In genomic region chr19:10106100-10106936, GRCh38 we compare ENCODE assay signal across 8 cellular contexts. TPM values are rescaled to one million over a fixed set of nuclear protein-coding genes. Genes with fewer than 3 reads are reported as not detected.
DNase-seq lines count a peak whose midpoint lies in the region; ATAC-seq and TF ChIP-seq lines count a peak whose summit lies in the region.

PPAN (plus strand) TSS chr19:10106362; CDS start chr19:10106395, 33 bp downstream.

- H3K27me3 Mint-ChIP-seq in brain, result peaks cover 4% of the 10 kb centered on the region

- peaks cover 28% of the 10 kb centered on the region for H3K4me1 Mint-ChIP-seq in brain

- peaks cover 37% of the 10 kb centered on the region for H3K36me3 Mint-ChIP-seq in brain

- DNase-seq in 8988T (peak; percentile 96), NCI-H2171 (lab: John Stamatoyannopoulos, UW) (peak; percentile 99), UCSD-AML1 (lab: John Stamatoyannopoulos, UW; ENCODE audit: unreplicated experiment) (peak; percentile 98), iPS DF 6.9 (ENCODE audit: low read depth, low spot score) (peak; percentile 93), gastrocnemius medialis (peak; percentile 97 to 98)

- peak within 1 kb of the TSS; percentile 87 to 92 (median 89) for H3K4me3 Mint-ChIP-seq in brain

- TF ChIP-seq CTCF in brain (conservative IDR thresholded peaks at IDR 0.05) (no peak), gastrocnemius medialis (IDR thresholded peaks at IDR 0.05 in 4 of 5, conservative IDR thresholded peaks at IDR 0.05 in 1 of 5) (no peak)

- H3K27ac ChIP-seq in iPS DF 6.9 (ENCODE audit: low read length) (no peak within 1 kb of the TSS), gastrocnemius medialis (peak within 1 kb of the TSS; percentile 74 to 88 (median 88))

- peak within 1 kb of the TSS; percentile 56 for H3K4me3 ChIP-seq in iPS DF 6.9 (ENCODE audit: low read length)
- H3K4me3 ChIP-seq in gastrocnemius medialis, result peak within 1 kb of the TSS; percentile 79 to 97 (median 85)

- peak within 1 kb of the TSS; percentile 59 to 96 (median 95) for H3K27ac Mint-ChIP-seq in brain

- H3K4me1 ChIP-seq in iPS DF 6.9 (ENCODE audit: control insufficient read depth, insufficient read depth, low read length), result no peaks in the 10 kb centered on the region
- H3K4me1 ChIP-seq in gastrocnemius medialis, result peaks cover 7 to 15% of the 10 kb centered on the region in 2 donors

- H3K9me3 ChIP-seq in iPS DF 6.9 (ENCODE audit: control insufficient read depth, insufficient read depth, low read length) (no peaks in the 10 kb centered on the region), gastrocnemius medialis (no peaks in the 10 kb centered on the region)

- H3K36me3 ChIP-seq in iPS DF 6.9 (ENCODE audit: control insufficient read depth, insufficient read depth, low read length) (peaks cover 30% of the 10 kb centered on the region), gastrocnemius medialis (peaks cover 0 to 41% of the 10 kb centered on the region in 2 donors)

- H3K27me3 ChIP-seq in iPS DF 6.9 (ENCODE audit: control insufficient read depth, insufficient read depth, low read length), result no peaks in the 10 kb centered on the region
- H3K27me3 ChIP-seq in gastrocnemius medialis, result no peaks in the 10 kb centered on the region

- no CpG with 5 or more reads among the region's 71 CpGs for WGBS in iPS DF 6.9 (ENCODE audit: insufficient coverage, insufficient read length)

- intact Hi-C loops in gastrocnemius medialis (cut with DNase I; ENCODE audit: low total_unique reads), result loop anchor here (5.0 kb wide), 1 partner anchor 289 kb away; the partner anchor contains the start of gene FBXL12

- in situ Hi-C loops in gastrocnemius medialis (cut with MboI; ENCODE audit: low sequenced_read_pairs in 4 of 4), result loop anchor here in 1 of 4 donors (10.0 kb wide), 1 partner anchor 288 kb away; no protein-coding TSS in a partner anchor

- peak; percentile 72 to 83 for TF ChIP-seq POLR2A in gastrocnemius medialis (IDR thresholded peaks at IDR 0.05)

- H3K9me3 Mint-ChIP-seq in brain, result no peaks in the 10 kb centered on the region

- ATAC-seq in GM18858 (IDR thresholded peaks at IDR 0.05; ENCODE audit: unreplicated experiment), result peak; percentile 46
- peak; percentile 46 for ATAC-seq in HG03097 (IDR thresholded peaks at IDR 0.05; ENCODE audit: low FRiP score, unreplicated experiment)
- peak; percentile 94 to 98 for ATAC-seq in gastrocnemius medialis

RNA-seq across cellular contexts. Expression of gene PPAN, which starts in this region (rescaled TPM):
- polyA plus RNA-seq in brain (ENCODE audit: insufficient read depth, low read depth, low replicate concordance), result 27.7 TPM
- total RNA-seq in gastrocnemius medialis, result 10 to 100 TPM; 30.5 to 42.3 (median 36.7) TPM

Comparison
In these comparisons a context has a peak if more than half of its experiments do, and no peak if none do; other contexts are left out.
1. ATAC-seq: peak in every context shown above with its lines; median percentile 96 in gastrocnemius medialis; 46 in GM18858; 46 in HG03097.